22 cellular contexts compared by ENCODE assay signal in genomic region chr3:69460034-69460433, GRCh38.
DNase-seq lines count a peak whose midpoint lies in the region; ATAC-seq and TF ChIP-seq lines count a peak whose summit lies in the region.
"Had no signal": no experiment of that assay in that cellular context is flagged by ENCODE, and none has a peak within 500 bp of the region (broad histone marks: within the 10 kb centered on the region; RNA-seq: fewer than 3 reads in every experiment).

No MANE protein-coding gene starts in this region.

- DNase-seq in SK-N-SH: peak; percentile 54
- DNase-seq in globus pallidus (ENCODE audit: low spot score): peak; percentile 74
- peak; percentile 52 for DNase-seq in pons (ENCODE audit: low spot score)
- no peak for DNase-seq in cardiac septum (ENCODE audit: low spot score)
- DNase-seq in adrenal gland: no peak
- no peak for DNase-seq in lower leg skin (ENCODE audit: low spot score in 2 of 2)
- no peak for DNase-seq in effector memory CD8-positive, alpha-beta T cell
- DNase-seq: CD4-positive, alpha-beta memory T cell; DMS53; EL; GM23248; Kasumi-1; NCI-H1092 treated with DMSO at 0.1 percent for 48 hours; NCI-H2107; NCI-H510A; NCI-H748 treated with DMSO at 0.1 percent for 48 hours; NK-92 treated with Interleukin-12 subunit alpha and Interleukin-12 subunit beta, amount 100 ng/mL, for 24 hours; OCI-M1; SHP77 treated with DMSO at 0.1 percent for 48 hours had no signal

- no peak overlapping the region for H3K4me3 Mint-ChIP-seq in effector memory CD8-positive, alpha-beta T cell
- H3K4me3 Mint-ChIP-seq: CD4-positive, alpha-beta memory T cell had no signal

- H3K27me3 Mint-ChIP-seq in effector memory CD8-positive, alpha-beta T cell: peaks cover 8 to 19% of the 10 kb centered on the region in 2 donors

- TF ChIP-seq EP300 in SK-N-SH (IDR thresholded peaks at IDR 0.05; ENCODE audit: borderline replicate concordance in 1 of 2, low read depth in 1 of 2, low read length in 1 of 2): peak in 1 of 2 experiments; percentile 82; a peak in 2 of 4 replicates

- peaks cover 5 to 30% (median 19%) of the 10 kb centered on the region in 11 experiments; a peak in 21 of 22 replicates for H3K9me3 ChIP-seq in BLaER1 treated with 17β-estradiol and CSF1 and Interleukin-3, amounts not matched to agents 10 nM and 100 nM (replicated peaks in 1 of 11)
- no peaks in the 10 kb centered on the region for H3K9me3 ChIP-seq in SK-N-SH
- no peaks in the 10 kb centered on the region for H3K9me3 ChIP-seq in adrenal gland (replicated peaks in 1 of 3)

- TF ChIP-seq POLR2A in adrenal gland (IDR thresholded peaks at IDR 0.05): no peak
- TF ChIP-seq POLR2A in lower leg skin (IDR thresholded peaks at IDR 0.05): no peak

- 0 out of 22 replicates have a peak, but pooled peaks cover 0 to 8% (median 0%) of the 10 kb centered on the region in 11 experiments for H4K20me1 ChIP-seq in BLaER1 treated with 17β-estradiol and CSF1 and Interleukin-3, amounts not matched to agents 10 nM and 100 nM
- H4K20me1 ChIP-seq in SK-N-SH (ENCODE audit: insufficient read depth): no peaks in the 10 kb centered on the region

- no peak overlapping the region for H2AFZ ChIP-seq in SK-N-SH (ENCODE audit: low read depth)
- H2AFZ ChIP-seq: GM23248 had no signal

- H3K36me3 ChIP-seq in BLaER1 treated with 17β-estradiol and CSF1 and Interleukin-3, amounts not matched to agents 10 nM and 100 nM: no peaks in the 10 kb centered on the region
- no peaks in the 10 kb centered on the region for H3K36me3 ChIP-seq in SK-N-SH (replicated peaks in 1 of 2; ENCODE audit: control insufficient read depth in 1 of 2, insufficient read depth in 2 of 2, low read length in 1 of 2)
- no peaks in the 10 kb centered on the region for H3K36me3 ChIP-seq in adrenal gland (replicated peaks in 1 of 2)
- H3K36me3 ChIP-seq: HAP-1 had no signal

- TF ChIP-seq RAD21 in SK-N-SH (IDR thresholded peaks at IDR 0.05; ENCODE audit: low read length): no peak

- no peaks in the 10 kb centered on the region for H3K36me3 Mint-ChIP-seq in effector memory CD8-positive, alpha-beta T cell (ENCODE audit: insufficient read depth)
- H3K36me3 Mint-ChIP-seq: CD4-positive, alpha-beta memory T cell had no signal

- H3K4me2 ChIP-seq in BLaER1 treated with 17β-estradiol and CSF1 and Interleukin-3, amounts not matched to agents 10 nM and 100 nM: peak overlapping the region in 4 of 11 experiments; percentile 36 to 57 (median 48); a peak in 6 of 22 replicates
- H3K4me2 ChIP-seq in SK-N-SH: no peak overlapping the region

- H3K9me2 ChIP-seq in SK-N-SH: no peaks in the 10 kb centered on the region

- H3K9me3 Mint-ChIP-seq in effector memory CD8-positive, alpha-beta T cell: no peaks in the 10 kb centered on the region
- H3K9me3 Mint-ChIP-seq: CD4-positive, alpha-beta memory T cell had no signal

- no peak overlapping the region for H3K27ac Mint-ChIP-seq in effector memory CD8-positive, alpha-beta T cell
- H3K27ac Mint-ChIP-seq: CD4-positive, alpha-beta memory T cell had no signal

- POLR2A ChIA-PET in SK-N-SH (lab: Yijun Ruan, JAX): no interaction called here

- H3K27me3 ChIP-seq in BLaER1 treated with 17β-estradiol and CSF1 and Interleukin-3, amounts not matched to agents 10 nM and 100 nM: no peaks in the 10 kb centered on the region
- H3K27me3 ChIP-seq in SK-N-SH (ENCODE audit: insufficient read depth): no peaks in the 10 kb centered on the region
- H3K27me3 ChIP-seq in adrenal gland: no peaks in the 10 kb centered on the region

- H3K4me1 Mint-ChIP-seq in effector memory CD8-positive, alpha-beta T cell (ENCODE audit: low read depth in 2 of 2): no peaks in the 10 kb centered on the region
- H3K4me1 Mint-ChIP-seq: CD4-positive, alpha-beta memory T cell had no signal

- H3K4me3 ChIP-seq in BLaER1 treated with 17β-estradiol and CSF1 and Interleukin-3, amounts not matched to agents 10 nM and 100 nM: no peak overlapping the region
- H3K4me3 ChIP-seq in SK-N-SH (ENCODE audit: low read depth in 2 of 2, low read length in 1 of 2) (no peak overlapping the region), adrenal gland (no peak overlapping the region), lower leg skin (ENCODE audit: low read depth, poor library complexity, severe bottlenecking) (no peak overlapping the region)
- H3K4me3 ChIP-seq: GM12878, GM23248, HAP-1 had no signal

- H3F3A ChIP-seq in SK-N-SH (replicated peaks; ENCODE audit: insufficient read depth): no peaks in the 10 kb centered on the region

- peaks cover 15 to 27% (median 24%) of the 10 kb centered on the region in 10 experiments for H3K4me1 ChIP-seq in BLaER1 treated with 17β-estradiol and CSF1 and Interleukin-3, amounts not matched to agents 10 nM and 100 nM
- peaks cover 0 to 8% of the 10 kb centered on the region in 2 experiments; a peak in 1 of 4 replicates for H3K4me1 ChIP-seq in SK-N-SH (ENCODE audit: control insufficient read depth in 1 of 2, insufficient read depth in 2 of 2, low read depth in 1 of 2, low read length in 1 of 2)
- H3K4me1 ChIP-seq in adrenal gland (replicated peaks in 1 of 2): no peaks in the 10 kb centered on the region
- H3K4me1 ChIP-seq: HAP-1 had no signal

- peak overlapping the region in 6 of 11 experiments; percentile 45 to 74 (median 67); a peak in 11 of 22 replicates for H3K27ac ChIP-seq in BLaER1 treated with 17β-estradiol and CSF1 and Interleukin-3, amounts not matched to agents 10 nM and 100 nM
- no peak overlapping the region for H3K27ac ChIP-seq in SK-N-SH (ENCODE audit: low read depth in 2 of 2, low read length in 1 of 2)
- H3K27ac ChIP-seq in adrenal gland: no peak overlapping the region
- H3K27ac ChIP-seq: GM23248 had no signal

- no peaks in the 10 kb centered on the region for H3K79me2 ChIP-seq in SK-N-SH (ENCODE audit: insufficient read depth)

- CTCF ChIA-PET in SK-N-SH (lab: Yijun Ruan, JAX): no interaction called here

- intact Hi-C loops in cardiac septum (cut with DNase I) (no loop called here), adrenal gland (cut with DNase I) (no loop called here), lower leg skin (cut with DNase I; ENCODE audit: low total_unique reads) (no loop called here)

- no peak for TF ChIP-seq CTCF in SK-N-SH (IDR thresholded peaks at IDR 0.05)
- TF ChIP-seq CTCF in adrenal gland (IDR thresholded peaks at IDR 0.05): no peak
- TF ChIP-seq CTCF in lower leg skin (IDR thresholded peaks at IDR 0.05): no peak

- WGBS in SK-N-SH (ENCODE audit: low lambda C conversion rate): 32% methylated on average over 10 of the region's 10 CpGs
- 77 to 82% (median 80%) methylated on average over 10 of the region's 10 CpGs for WGBS in adrenal gland, 4 donors
- 57 to 65% methylated on average over 10 of the region's 10 CpGs for WGBS in lower leg skin, 2 donors

- no peak overlapping the region for H3K9ac ChIP-seq in BLaER1 treated with 17β-estradiol and CSF1 and Interleukin-3, amounts not matched to agents 10 nM and 100 nM
- no peak overlapping the region for H3K9ac ChIP-seq in SK-N-SH
- H3K9ac ChIP-seq: GM23248 had no signal

- no peak for ATAC-seq in effector memory CD8-positive, alpha-beta T cell (replicated peaks)
- ATAC-seq: GM12878 had no signal

TF ChIP-seq in SK-N-SH, 30 proteins besides CTCF, POLR2A, EP300 and RAD21:
- no peak for TF ChIP-seq EZH2phosphoT487 (IDR thresholded peaks at IDR 0.05; ENCODE audit: borderline replicate concordance, low read depth)
- TF ChIP-seq MAX (IDR thresholded peaks at IDR 0.05; ENCODE audit: low read depth): no peak
- TF ChIP-seq NRF1 (IDR thresholded peaks at IDR 0.05; ENCODE audit: low read depth, low read length): no peak
- TF ChIP-seq TCF12 (IDR thresholded peaks at IDR 0.05): 0 out of 2 replicates have a peak, but pooled peaks have one; percentile 30
- peak; percentile 61 for TF ChIP-seq FOXJ3 (CRISPR knock-in tag; IDR thresholded peaks at IDR 0.05)
- peak; percentile 94 for TF ChIP-seq GATA2 (CRISPR knock-in tag; IDR thresholded peaks at IDR 0.05)
- peak; percentile 98 for TF ChIP-seq RCOR1 (IDR thresholded peaks at IDR 0.05; ENCODE audit: low read length)
- peak; percentile 64 for TF ChIP-seq CHD2 (IDR thresholded peaks at IDR 0.05; ENCODE audit: low read length, partially characterized antibody)
- peak; percentile 64; the same call in 1 of the 2 replicates for TF ChIP-seq MXI1 (IDR thresholded peaks at IDR 0.05; ENCODE audit: low read depth, low read length)
- TF ChIP-seq NFIC (IDR thresholded peaks at IDR 0.05; ENCODE audit: borderline replicate concordance): no peak
- TF ChIP-seq RFX5 (IDR thresholded peaks at IDR 0.05; ENCODE audit: low read length): peak; percentile 71; the same call in 1 of the 2 replicates
- TF ChIP-seq POLR2AphosphoS5 (IDR thresholded peaks at IDR 0.05; ENCODE audit: low read depth, low read length): no peak

Comparison
In these comparisons a context has a peak if more than half of its experiments do, and no peak if none do; other contexts are left out.
1. H3K27ac ChIP-seq: peak in BLaER1 treated with 17β-estradiol and CSF1 and Interleukin-3, amounts not matched to agents 10 nM and 100 nM (6 of 11); none in SK-N-SH (0 of 2) and adrenal gland (0 of 5).
2. DNase-seq: peak in SK-N-SH (single experiment), globus pallidus (single experiment) and pons (single experiment); none in cardiac septum (single experiment), adrenal gland (0 of 7), lower leg skin (0 of 2) and effector memory CD8-positive, alpha-beta T cell (0 of 3).